ENCODE assay signal across 1 cellular context in genomic region chr2:45938649-45939511, GRCh38.
TF ChIP-seq lines count a peak whose summit lies in the region.

No MANE protein-coding gene starts in this region.

TF ChIP-seq in IMR-90, 13 proteins besides CTCF, POLR2A, EP300 and RAD21 (continued from another document):
- TF ChIP-seq MAZ (IDR thresholded peaks at IDR 0.05; ENCODE audit: borderline replicate concordance, low read depth, low read length), result peak; percentile 34; the same call in 1 of the 2 replicates
- TF ChIP-seq CHD1 (IDR thresholded peaks at IDR 0.05; ENCODE audit: low read depth, low read length), result no peak
- peak; percentile 61 for TF ChIP-seq BHLHE40 (IDR thresholded peaks at IDR 0.05; ENCODE audit: low read depth, low read length)
- TF ChIP-seq MAFK (IDR thresholded peaks at IDR 0.05; ENCODE audit: low read depth, low read length), result peak; percentile 83
- TF ChIP-seq RFX5 (IDR thresholded peaks at IDR 0.05; ENCODE audit: low read depth, low read length), result no peak
- no peak; the same call in 1 of the 2 replicates for TF ChIP-seq NFE2L2 (IDR thresholded peaks at IDR 0.05; ENCODE audit: low read depth, low read length)
- TF ChIP-seq FOS (IDR thresholded peaks at IDR 0.05; ENCODE audit: low read depth, low read length), result peak; percentile 90
- peak; percentile 78 for TF ChIP-seq RCOR1 (IDR thresholded peaks at IDR 0.05; ENCODE audit: insufficient replicate concordance, low read length)
- TF ChIP-seq USF2 (IDR thresholded peaks at IDR 0.05; ENCODE audit: low read depth, low read length), result peak; percentile 33; the same call in 1 of the 2 replicates
- peak; percentile 48; the same call in 1 of the 2 replicates for TF ChIP-seq MXI1 (IDR thresholded peaks at IDR 0.05; ENCODE audit: borderline replicate concordance, low read depth, low read length)
- TF ChIP-seq CEBPB (IDR thresholded peaks at IDR 0.05; ENCODE audit: low read depth, low read length), result peak; percentile 49; the same call in 1 of the 2 replicates
- TF ChIP-seq SMC3 (IDR thresholded peaks at IDR 0.05; ENCODE audit: low read depth, low read length), result no peak
